8 cellular contexts compared by ENCODE assay signal in genomic region chr1:36222481-36223372, GRCh38. TPM values are rescaled to one million over a fixed set of nuclear protein-coding genes. Genes with fewer than 3 reads are reported as not detected.
A peak's percentile ranks its signal among the peaks of the same experiment; 100 is the strongest.
DNase-seq lines count a peak whose midpoint lies in the region; ATAC-seq and TF ChIP-seq lines count a peak whose summit lies in the region.

No MANE protein-coding gene starts in this region.

- H3K4me1 ChIP-seq in SK-N-SH (ENCODE audit: control insufficient read depth in 1 of 2, insufficient read depth in 2 of 2, low read depth in 1 of 2, low read length in 1 of 2) (peaks cover 8 to 9% of the 10 kb centered on the region in 2 experiments; a peak in 2 of 4 replicates), hepatocyte (ENCODE audit: insufficient read depth) (peaks cover 23% of the 10 kb centered on the region), stomach (peaks cover 16 to 42% (median 32%) of the 10 kb centered on the region in 4 donors)

- no peak for TF ChIP-seq EP300 in SK-N-SH (IDR thresholded peaks at IDR 0.05; ENCODE audit: borderline replicate concordance in 1 of 2, low read depth in 1 of 2, low read length in 1 of 2)
- no peak for TF ChIP-seq EP300 in stomach (IDR thresholded peaks at IDR 0.05)

- CTCF ChIA-PET in SK-N-SH (lab: Yijun Ruan, JAX) (interaction anchor here (1.2 to 2.4 kb wide), 3 partner anchors 16 to 73 kb away, joined by 3 to 12 read pairs (median 4); partner anchors contain the start of gene TRAPPC3), activated B cell treated with CpG ODN at 0.5 μM for 24 hours (lab: Charles Lee) (interaction anchor here (0.7 to 2.9 kb wide), 5 partner anchors 13 to 164 kb away, joined by 3 to 13 read pairs (median 4); no protein-coding TSS in a partner anchor)

- H3K4me3 Mint-ChIP-seq in activated B cell treated with CpG ODN at 0.5 μM for 24 hours: peak overlapping the region; percentile 99

- H3K9me2 ChIP-seq in SK-N-SH: no peaks in the 10 kb centered on the region
- H3K9me2 ChIP-seq in hepatocyte (replicated peaks; ENCODE audit: insufficient read depth): no peaks in the 10 kb centered on the region

- H3K27me3 ChIP-seq in SK-N-SH (ENCODE audit: insufficient read depth): no peaks in the 10 kb centered on the region
- H3K27me3 ChIP-seq in hepatocyte: no peaks in the 10 kb centered on the region
- H3K27me3 ChIP-seq in stomach: no peaks in the 10 kb centered on the region

- peak overlapping the region; percentile 91; the same call in 1 of the 2 replicates for H3K9ac ChIP-seq in SK-N-SH

- peaks cover 34% of the 10 kb centered on the region for H3K4me1 Mint-ChIP-seq in activated B cell treated with CpG ODN at 0.5 μM for 24 hours

- peak overlapping the region; percentile 90 for H2AFZ ChIP-seq in SK-N-SH (ENCODE audit: low read depth)
- peak overlapping the region; percentile 28 for H2AFZ ChIP-seq in hepatocyte

- TF ChIP-seq POLR2A in stomach (IDR thresholded peaks at IDR 0.05): no peak

- H3K9me3 ChIP-seq in SK-N-SH (no peaks in the 10 kb centered on the region), hepatocyte (ENCODE audit: low read depth) (no peaks in the 10 kb centered on the region), stomach (no peaks in the 10 kb centered on the region)

- POLR2A ChIA-PET in SK-N-SH (lab: Yijun Ruan, JAX): no interaction called here
- POLR2A ChIA-PET in activated B cell treated with CpG ODN at 0.5 μM for 24 hours (lab: Charles Lee): interaction anchor here (0.6 to 4.2 kb wide), 15 partner anchors 11 to 292 kb away, joined by 3 to 62 read pairs (median 8); partner anchors contain the start of genes AGO3, MAP7D1, MRPS15 and TRAPPC3

- DNase-seq in SK-N-SH: no peak
- no peak for DNase-seq in activated B cell treated with CpG ODN at 0.5 μM for 24 hours
- no peak for DNase-seq in hepatocyte (ENCODE audit: low spot score)
- DNase-seq in stomach: peak; percentile 18
- DNase-seq in left lobe of liver (ENCODE audit: low spot score): no peak
- no peak for DNase-seq in effector CD8-positive, alpha-beta T cell (lab: John Stamatoyannopoulos, UW)

- H3K79me2 ChIP-seq in SK-N-SH (ENCODE audit: insufficient read depth) (peaks cover 34% of the 10 kb centered on the region), hepatocyte (peaks cover 32% of the 10 kb centered on the region)

- TF ChIP-seq CTCF in SK-N-SH (IDR thresholded peaks at IDR 0.05) (no peak), activated B cell treated with CpG ODN at 0.5 μM for 24 hours (IDR thresholded peaks at IDR 0.05) (no peak), hepatocyte (IDR thresholded peaks at IDR 0.05; ENCODE audit: poor library complexity) (no peak), stomach (IDR thresholded peaks at IDR 0.05) (no peak)

- H3K27ac ChIP-seq in SK-N-SH (ENCODE audit: low read depth in 2 of 2, low read length in 1 of 2) (peak overlapping the region; percentile 91 to 97), hepatocyte (peak overlapping the region; percentile 93), stomach (peak overlapping the region; percentile 89 to 98 (median 94))

- H4K20me1 ChIP-seq in SK-N-SH (ENCODE audit: insufficient read depth) (peaks cover 29% of the 10 kb centered on the region), hepatocyte (ENCODE audit: insufficient read depth, poor library complexity, severe bottlenecking) (peaks cover 29% of the 10 kb centered on the region)

- peak overlapping the region; percentile 100 for H3K27ac Mint-ChIP-seq in activated B cell treated with CpG ODN at 0.5 μM for 24 hours

- H3K27me3 Mint-ChIP-seq in activated B cell treated with CpG ODN at 0.5 μM for 24 hours: no peaks in the 10 kb centered on the region

- H3F3A ChIP-seq in SK-N-SH (replicated peaks; ENCODE audit: insufficient read depth): peaks cover 10% of the 10 kb centered on the region

- H3K4me2 ChIP-seq in SK-N-SH (peak overlapping the region; percentile 68), hepatocyte (peak overlapping the region; percentile 78)

- intact Hi-C loops in activated B cell treated with CpG ODN at 0.5 μM for 24 hours (cut with micrococcal nuclease): loop anchor here (5.0 kb wide), 3 partner anchors 665 to 1255 kb away; partner anchors contain the start of genes KIAA0319L, NCDN and SFPQ
- intact Hi-C loops in stomach (cut with DNase I; ENCODE audit: low total_unique reads): loop anchor here (10.0 kb wide), 1 partner anchor 62 kb away; no protein-coding TSS in a partner anchor

- H3K9me3 Mint-ChIP-seq in activated B cell treated with CpG ODN at 0.5 μM for 24 hours: no peaks in the 10 kb centered on the region

- peak overlapping the region; percentile 69 to 75 for H3K4me3 ChIP-seq in SK-N-SH (ENCODE audit: low read depth in 2 of 2, low read length in 1 of 2)
- H3K4me3 ChIP-seq in hepatocyte: peak overlapping the region; percentile 22
- H3K4me3 ChIP-seq in stomach: peak overlapping the region; percentile 74 to 91 (median 76)

- peaks cover 0 to 21% of the 10 kb centered on the region in 2 experiments for H3K36me3 ChIP-seq in SK-N-SH (replicated peaks in 1 of 2; ENCODE audit: control insufficient read depth in 1 of 2, insufficient read depth in 2 of 2, low read length in 1 of 2)
- no peaks in the 10 kb centered on the region for H3K36me3 ChIP-seq in hepatocyte (replicated peaks; ENCODE audit: insufficient read depth, low read depth)
- peaks cover 2 to 11% (median 8%) of the 10 kb centered on the region in 4 donors for H3K36me3 ChIP-seq in stomach

- 92% methylated on average over 32 of the region's 33 CpGs for WGBS in SK-N-SH (ENCODE audit: low lambda C conversion rate)
- WGBS in hepatocyte (ENCODE audit: low lambda C conversion rate, missing lambda C conversion rate): 93% methylated on average over 33 of the region's 33 CpGs
- WGBS in stomach, 5 donors: 80 to 84% (median 83%) methylated on average over 33 of the region's 33 CpGs

- no peak for ATAC-seq in SK-N-SH treated with all-trans-retinoic acid at 6 μM for 48 hours
- ATAC-seq in activated B cell treated with CpG ODN at 0.5 μM for 24 hours (ENCODE audit: low read depth): no peak
- no peak for ATAC-seq in left lobe of liver
- ATAC-seq in HG03354 (IDR thresholded peaks at IDR 0.05; ENCODE audit: poor library complexity, severe bottlenecking, unreplicated experiment): no peak

- peaks cover 38% of the 10 kb centered on the region for H3K36me3 Mint-ChIP-seq in activated B cell treated with CpG ODN at 0.5 μM for 24 hours (ENCODE audit: low read depth)

- no peak for TF ChIP-seq RAD21 in SK-N-SH (IDR thresholded peaks at IDR 0.05; ENCODE audit: low read length)

TF ChIP-seq in SK-N-SH, 30 proteins besides CTCF, POLR2A, EP300 and RAD21 (continues in another document):
- TF ChIP-seq USF2 (IDR thresholded peaks at IDR 0.05; ENCODE audit: borderline replicate concordance, low read depth, low read length) (no peak), TAF1 (IDR thresholded peaks at IDR 0.05; ENCODE audit: borderline replicate concordance, low read depth, low read length) (no peak), PBX3 (IDR thresholded peaks at IDR 0.05) (no peak), MXI1 (IDR thresholded peaks at IDR 0.05; ENCODE audit: low read depth, low read length) (no peak)

TF ChIP-seq in SK-N-SH treated with all-trans-retinoic acid at 6 μM for 48 hours, 23 proteins besides CTCF, POLR2A, EP300 and RAD21 (continues in another document):
- TF ChIP-seq CREB5 (CRISPR knock-in tag; IDR thresholded peaks at IDR 0.05; ENCODE audit: low read depth) (no peak), ESRRG (CRISPR knock-in tag; IDR thresholded peaks at IDR 0.05) (no peak), OSR1 (CRISPR knock-in tag; IDR thresholded peaks at IDR 0.05) (no peak), ZNF70 (CRISPR knock-in tag; IDR thresholded peaks at IDR 0.05) (no peak), RARB (CRISPR knock-in tag; IDR thresholded peaks at IDR 0.05) (no peak), BACH2 (CRISPR knock-in tag; IDR thresholded peaks at IDR 0.05; ENCODE audit: borderline replicate concordance) (no peak), PPARA (CRISPR knock-in tag; IDR thresholded peaks at IDR 0.05; ENCODE audit: borderline replicate concordance) (no peak), ZNF8 (CRISPR knock-in tag; IDR thresholded peaks at IDR 0.05) (no peak), SNAI2 (CRISPR knock-in tag; IDR thresholded peaks at IDR 0.05) (no peak), ISL1 (CRISPR knock-in tag; IDR thresholded peaks at IDR 0.05) (no peak), ZFP30 (CRISPR knock-in tag; IDR thresholded peaks at IDR 0.05) (no peak), CSRNP3 (CRISPR knock-in tag; IDR thresholded peaks at IDR 0.05) (no peak)

RNA-seq across cellular contexts. Expression of gene THRAP3, which starts 1.5 kb away (rescaled TPM):
- polyA plus RNA-seq in SK-N-SH (2012; rRNA removed) (33.7 and 46.1 TPM in 2 replicates), hepatocyte (45.8 and 50.0 TPM in 2 replicates), stomach (10 to 100 TPM; 22.2 to 28.0 (median 26.9) TPM)
- polyA plus RNA-seq in SK-N-SH (2012; cell fraction: cytosol; rRNA removed): 34.8 and 38.8 TPM in 2 replicates
- polyA plus RNA-seq in SK-N-SH (2012; cell fraction: nucleus; rRNA removed): 18.0 and 38.3 TPM in 2 replicates
- total RNA-seq in activated B cell treated with CpG ODN at 0.5 μM for 24 hours (142 and 145 TPM in 2 replicates), hepatocyte (82.7 and 84.6 TPM in 2 replicates), stomach (10 to 100 TPM; 26.4 to 97.9 (median 61.3) TPM), left lobe of liver (34.8 TPM)

Comparison
In these comparisons a context has a peak if more than half of its experiments do, and no peak if none do; other contexts are left out.
1. H3K4me3 ChIP-seq: peak in every context shown above with its lines; median percentile 76 in stomach; 72 in SK-N-SH; 22 in hepatocyte.